Comparison of ENCODE assay signal across 14 cellular contexts in genomic region chr6:147131728-147132127, GRCh38.
DNase-seq lines count a peak whose midpoint lies in the region; ATAC-seq and TF ChIP-seq lines count a peak whose summit lies in the region.
"Had no signal": no experiment of that assay in that cellular context is flagged by ENCODE, and none has a peak within 500 bp of the region (broad histone marks: within the 10 kb centered on the region; RNA-seq: fewer than 3 reads in every experiment).

No MANE protein-coding gene starts in this region.

- no peak for ATAC-seq in HG02798 (IDR thresholded peaks at IDR 0.05; ENCODE audit: poor library complexity, unreplicated experiment)
- no peak for ATAC-seq in HG02678 (IDR thresholded peaks at IDR 0.05; ENCODE audit: unreplicated experiment)
- ATAC-seq: gastrocnemius medialis, psoas muscle, Right ventricle myocardium inferior had no signal

- TF ChIP-seq CTCF in fibroblast of pulmonary artery (IDR thresholded peaks at IDR 0.05; ENCODE audit: low read length, missing control alignments), result no peak
- TF ChIP-seq CTCF in retinal pigment epithelial cell (conservative IDR thresholded peaks at IDR 0.05; ENCODE audit: low read depth, low read length), result no peak

- DNase-seq in SIG-M5 treated with dmso at 0.1 percent for 504 hours (lab: John Stamatoyannopoulos, UW; ENCODE audit: unreplicated experiment) (peak; percentile 20), SIG-M5 (lab: John Stamatoyannopoulos, UW) (no peak), OCI-M1 (lab: John Stamatoyannopoulos, UW) (peak; percentile 82), fibroblast of pulmonary artery (ENCODE audit: low read depth) (peak; percentile 68), retinal pigment epithelial cell (ENCODE audit: low read depth) (peak; percentile 51), EL (no peak)
- DNase-seq: activated B cell treated with CpG ODN at 0.5 μM for 24 hours, gastrocnemius medialis, NCI-H2081 treated with DMSO at 0.1 percent for 48 hours, psoas muscle had no signal

- H3K4me3 ChIP-seq in fibroblast of pulmonary artery (replicated peaks; ENCODE audit: low read depth, low read length) (no peak overlapping the region), retinal pigment epithelial cell (ENCODE audit: low read length) (no peak overlapping the region)
- H3K4me3 ChIP-seq: cardiac muscle cell, gastrocnemius medialis, psoas muscle had no signal

Comparison
In these comparisons a context has a peak if more than half of its experiments do, and no peak if none do; other contexts are left out.
1. DNase-seq: peak in SIG-M5 treated with dmso at 0.1 percent for 504 hours (single experiment), OCI-M1 (single experiment), fibroblast of pulmonary artery (single experiment) and retinal pigment epithelial cell (single experiment); none in SIG-M5 (single experiment) and EL (single experiment).